In genomic region chr19:57946316-57946715, GRCh38 we compare ENCODE assay signal across 10 cellular contexts. TPM values are rescaled to one million over a fixed set of nuclear protein-coding genes. Genes with fewer than 3 reads are reported as not detected.
DNase-seq lines count a peak whose midpoint lies in the region; ATAC-seq and TF ChIP-seq lines count a peak whose summit lies in the region.
"Had no signal": no experiment of that assay in that cellular context is flagged by ENCODE, and none has a peak within 500 bp of the region (broad histone marks: within the 10 kb centered on the region; RNA-seq: fewer than 3 reads in every experiment).

No MANE protein-coding gene starts in this region.

- TF ChIP-seq CTCF in breast epithelium (IDR thresholded peaks at IDR 0.05) (no peak), MCF 10A (IDR thresholded peaks at IDR 0.05; ENCODE audit: unreplicated experiment) (no peak), thoracic aorta (IDR thresholded peaks at IDR 0.05) (no peak), thyroid gland (IDR thresholded peaks at IDR 0.05) (no peak)

- 60 to 69% methylated on average over 2 of the region's 2 CpGs for WGBS in thyroid gland, 2 donors

- H3K27me3 ChIP-seq in breast epithelium, result no peaks in the 10 kb centered on the region
- no peaks in the 10 kb centered on the region for H3K27me3 ChIP-seq in thoracic aorta (replicated peaks; ENCODE audit: insufficient read depth)
- H3K27me3 ChIP-seq in thyroid gland, result no peaks in the 10 kb centered on the region

- H3K36me3 Mint-ChIP-seq in MCF 10A (ENCODE audit: insufficient read depth, unreplicated experiment), result no peaks in the 10 kb centered on the region
- peaks cover 54% of the 10 kb centered on the region for H3K36me3 Mint-ChIP-seq in activated T-helper 2 cell treated with anti-CD3 and anti-CD28 coated beads, Interferon-gamma antibody, Interleukin-2, Interleukin-4, amounts not matched to agents 10 μg/mL and 5 μg/mL and 100 μg/mL, durations not matched to agents 14 hours and 24 hours and 36 hours (ENCODE audit: low read depth)
- peaks cover 40 to 50% (median 45%) of the 10 kb centered on the region in 3 donors for H3K36me3 Mint-ChIP-seq in immature natural killer cell

- H3K36me3 ChIP-seq in breast epithelium (peaks cover 24% of the 10 kb centered on the region), thoracic aorta (peaks cover 33% of the 10 kb centered on the region), thyroid gland (peaks cover 16 to 22% of the 10 kb centered on the region in 2 donors)

- H3K4me1 ChIP-seq in breast epithelium (no peaks in the 10 kb centered on the region), thoracic aorta (ENCODE audit: control insufficient read depth in 1 of 2, low read depth in 2 of 2) (peaks cover 3 to 9% of the 10 kb centered on the region in 2 donors), thyroid gland (peaks cover 11% of the 10 kb centered on the region in 2 donors)

- no peaks in the 10 kb centered on the region for H3K4me1 Mint-ChIP-seq in MCF 10A (ENCODE audit: insufficient read depth, unreplicated experiment)
- peaks cover 11% of the 10 kb centered on the region for H3K4me1 Mint-ChIP-seq in activated T-helper 2 cell treated with anti-CD3 and anti-CD28 coated beads, Interferon-gamma antibody, Interleukin-2, Interleukin-4, amounts not matched to agents 10 μg/mL and 5 μg/mL and 100 μg/mL, durations not matched to agents 14 hours and 24 hours and 36 hours (ENCODE audit: low read depth)
- peaks cover 25 to 34% of the 10 kb centered on the region in 2 donors for H3K4me1 Mint-ChIP-seq in immature natural killer cell

- no peaks in the 10 kb centered on the region for H3K27me3 Mint-ChIP-seq in MCF 10A (ENCODE audit: insufficient read depth, unreplicated experiment)
- H3K27me3 Mint-ChIP-seq in activated T-helper 2 cell treated with anti-CD3 and anti-CD28 coated beads, Interferon-gamma antibody, Interleukin-2, Interleukin-4, amounts not matched to agents 10 μg/mL and 5 μg/mL and 100 μg/mL, durations not matched to agents 14 hours and 24 hours and 36 hours (ENCODE audit: low read depth), result no peaks in the 10 kb centered on the region
- H3K27me3 Mint-ChIP-seq in immature natural killer cell (ENCODE audit: low read depth in 3 of 3), result peaks cover 5 to 6% (median 5%) of the 10 kb centered on the region in 3 donors

- POLR2A ChIA-PET in MCF 10A (lab: Yijun Ruan, JAX), result interaction anchor here (0.8 kb wide), 2 partner anchors 30 to 173 kb away, joined by 3 read pairs; partner anchors contain the start of gene ZNF417

- DNase-seq in breast epithelium (ENCODE audit: low spot score in 2 of 2) (no peak), MCF 10A (ENCODE audit: unreplicated experiment) (no peak), immature natural killer cell (no peak), thoracic aorta (ENCODE audit: low spot score) (no peak), thyroid gland (no peak)
- no peak for DNase-seq in activated T-helper 2 cell treated with anti-CD3 and anti-CD28 coated beads, Interferon-gamma antibody, Interleukin-2, Interleukin-4, amounts not matched to agents 10 μg/mL and 5 μg/mL and 100 μg/mL, durations not matched to agents 14 hours and 24 hours and 36 hours (ENCODE audit: low spot score)

- CTCF ChIA-PET in MCF 10A (lab: Yijun Ruan, JAX), result interaction anchor here (0.6 kb wide), 1 partner anchor 441 kb away, joined by 3 read pairs; no protein-coding TSS in a partner anchor

- TF ChIP-seq POLR2A in breast epithelium (IDR thresholded peaks at IDR 0.05) (no peak), thyroid gland (IDR thresholded peaks at IDR 0.05) (no peak)

- intact Hi-C loops in breast epithelium (cut with DNase I; ENCODE audit: low total_unique reads), result no loop called here
- intact Hi-C loops in MCF 10A (cut with micrococcal nuclease), result no loop called here
- intact Hi-C loops in activated T-helper 2 cell treated with anti-CD3 and anti-CD28 coated beads, Interferon-gamma antibody, Interleukin-2, Interleukin-4, amounts not matched to agents 10 μg/mL and 5 μg/mL and 100 μg/mL, durations not matched to agents 14 hours and 24 hours and 36 hours (cut with micrococcal nuclease), result no loop called here
- intact Hi-C loops in thyroid gland (cut with DNase I), result no loop called here

- H3K9me3 Mint-ChIP-seq in MCF 10A (ENCODE audit: unreplicated experiment) (peaks cover 42% of the 10 kb centered on the region), immature natural killer cell (peaks cover 31 to 60% (median 45%) of the 10 kb centered on the region in 6 donors)
- peaks cover 63% of the 10 kb centered on the region for H3K9me3 Mint-ChIP-seq in activated T-helper 2 cell treated with anti-CD3 and anti-CD28 coated beads, Interferon-gamma antibody, Interleukin-2, Interleukin-4, amounts not matched to agents 10 μg/mL and 5 μg/mL and 100 μg/mL, durations not matched to agents 14 hours and 24 hours and 36 hours

- H3K27ac Mint-ChIP-seq in MCF 10A (ENCODE audit: low read depth, unreplicated experiment) (no peak overlapping the region), immature natural killer cell (peak overlapping the region; percentile 2 to 94 (median 78))
- no peak overlapping the region for H3K27ac Mint-ChIP-seq in activated T-helper 2 cell treated with anti-CD3 and anti-CD28 coated beads, Interferon-gamma antibody, Interleukin-2, Interleukin-4, amounts not matched to agents 10 μg/mL and 5 μg/mL and 100 μg/mL, durations not matched to agents 14 hours and 24 hours and 36 hours

- H3K9me3 ChIP-seq in breast epithelium (peaks cover 51 to 59% of the 10 kb centered on the region in 2 donors), thoracic aorta (peaks cover 37% of the 10 kb centered on the region), thyroid gland (no peaks in the 10 kb centered on the region)

- H3K4me3 Mint-ChIP-seq in MCF 10A (ENCODE audit: unreplicated experiment) (no peak overlapping the region), immature natural killer cell (peak overlapping the region; percentile 93 to 97 (median 96))
- peak overlapping the region; percentile 90 for H3K4me3 Mint-ChIP-seq in activated T-helper 2 cell treated with anti-CD3 and anti-CD28 coated beads, Interferon-gamma antibody, Interleukin-2, Interleukin-4, amounts not matched to agents 10 μg/mL and 5 μg/mL and 100 μg/mL, durations not matched to agents 14 hours and 24 hours and 36 hours (ENCODE audit: low read depth)

- ATAC-seq in thoracic aorta (ENCODE audit: insufficient number of reproducible peaks, low FRiP score, low read depth) (no peak), GM21786 (IDR thresholded peaks at IDR 0.05; ENCODE audit: unreplicated experiment) (no peak), GM21528 (IDR thresholded peaks at IDR 0.05; ENCODE audit: low FRiP score, unreplicated experiment) (no peak)
- ATAC-seq: left lobe of liver had no signal

- H3K27ac ChIP-seq in breast epithelium (no peak overlapping the region), thoracic aorta (no peak overlapping the region), thyroid gland (no peak overlapping the region)

- peak overlapping the region; percentile 86 to 95 (median 86) for H3K4me3 ChIP-seq in breast epithelium
- peak overlapping the region; percentile 83 for H3K4me3 ChIP-seq in thoracic aorta
- H3K4me3 ChIP-seq in thyroid gland (replicated peaks in 1 of 3), result peak overlapping the region in 1 of 3 donors; percentile 77

- no TSS peak for BruUV-seq in MCF 10A (replicated peaks; lab: Mats Ljungman, UMichigan)

RNA-seq across cellular contexts. Expression of gene ZNF256, which starts 1.2 kb away (rescaled TPM):
- 1 to 10 TPM; 4.6 to 7.5 (median 7.3) TPM for total RNA-seq in breast epithelium
- 0.54 and 0.69 TPM in 2 replicates for total RNA-seq in MCF 10A (2022)
- 2.7 and 3.0 TPM in 2 replicates for total RNA-seq in activated T-helper 2 cell treated with anti-CD3 and anti-CD28 coated beads, Interferon-gamma antibody, Interleukin-2, Interleukin-4, amounts not matched to agents 10 μg/mL and 5 μg/mL and 100 μg/mL, durations not matched to agents 14 hours and 24 hours and 36 hours
- polyA plus RNA-seq in immature natural killer cell, result 1 to 10 TPM; 5.9 to 7.5 (median 6.1) TPM
- 1 to 10 TPM; 1.4 to 7.6 TPM for total RNA-seq in thoracic aorta
- total RNA-seq in thyroid gland, result 10 to 100 TPM in 1 of 4 donors, 1 to 10 TPM in 3; 5.7 to 11.1 (median 6.3) TPM

RNA-seq across cellular contexts. Expression of gene ZNF418, which starts 11.1 kb away (rescaled TPM):
- total RNA-seq in breast epithelium (1 to 10 TPM; 3.2 to 8.9 (median 5.9) TPM), MCF 10A (2022) (not detected in 2 replicates), thoracic aorta (1 to 10 TPM; 3.2 to 6.1 TPM), thyroid gland (10 to 100 TPM in 3 of 4 donors, 1 to 10 TPM in 1; 9.3 to 17.2 (median 11.7) TPM)
- 1.1 and 2.1 TPM in 2 replicates for total RNA-seq in activated T-helper 2 cell treated with anti-CD3 and anti-CD28 coated beads, Interferon-gamma antibody, Interleukin-2, Interleukin-4, amounts not matched to agents 10 μg/mL and 5 μg/mL and 100 μg/mL, durations not matched to agents 14 hours and 24 hours and 36 hours
- 1 to 10 TPM in 2 of 3 donors, not detected in 1; 2.5 to 3.5 TPM for polyA plus RNA-seq in immature natural killer cell

RNA-seq across cellular contexts. Expression of gene C19orf18, which starts 28.0 kb away (rescaled TPM):
- total RNA-seq in breast epithelium, result 1 to 10 TPM in 1 of 3 donors, under 1 TPM in 2; 0.44 to 3.3 (median 0.80) TPM
- total RNA-seq in MCF 10A (2022), result not detected in 2 replicates
- total RNA-seq in activated T-helper 2 cell treated with anti-CD3 and anti-CD28 coated beads, Interferon-gamma antibody, Interleukin-2, Interleukin-4, amounts not matched to agents 10 μg/mL and 5 μg/mL and 100 μg/mL, durations not matched to agents 14 hours and 24 hours and 36 hours, result 0.21 TPM in 1 of 2 replicates, not detected in the other
- polyA plus RNA-seq in immature natural killer cell, result not detected
- total RNA-seq in thoracic aorta, result not detected
- total RNA-seq in thyroid gland, result not detected
- total RNA-seq: activated CD8-positive, alpha-beta memory T cell treated with anti-CD3 and anti-CD28 coated beads for 36 hours had no signal

RNA-seq across cellular contexts. Expression of gene ZNF417, which starts 29.9 kb away (rescaled TPM):
- total RNA-seq in breast epithelium (10 to 100 TPM; 10.1 to 28.7 (median 14.4) TPM), MCF 10A (2022) (8.8 and 11.4 TPM in 2 replicates), thoracic aorta (10 to 100 TPM; 12.6 to 17.6 TPM), thyroid gland (10 to 100 TPM; 17.7 to 33.0 (median 25.1) TPM)
- 10.6 and 11.4 TPM in 2 replicates for total RNA-seq in activated T-helper 2 cell treated with anti-CD3 and anti-CD28 coated beads, Interferon-gamma antibody, Interleukin-2, Interleukin-4, amounts not matched to agents 10 μg/mL and 5 μg/mL and 100 μg/mL, durations not matched to agents 14 hours and 24 hours and 36 hours
- 1 to 10 TPM in 2 of 3 donors, not detected in 1; 1.2 to 5.0 TPM for polyA plus RNA-seq in immature natural killer cell

RNA-seq across cellular contexts. Expression of gene ZNF606, which starts 56.3 kb away (rescaled TPM):
- total RNA-seq in breast epithelium (10 to 100 TPM; 12.0 to 46.5 (median 21.6) TPM), MCF 10A (2022) (0.71 and 0.98 TPM in 2 replicates), thoracic aorta (10 to 100 TPM; 13.7 to 24.5 TPM), thyroid gland (10 to 100 TPM; 30.2 to 60.4 (median 38.6) TPM)
- total RNA-seq in activated T-helper 2 cell treated with anti-CD3 and anti-CD28 coated beads, Interferon-gamma antibody, Interleukin-2, Interleukin-4, amounts not matched to agents 10 μg/mL and 5 μg/mL and 100 μg/mL, durations not matched to agents 14 hours and 24 hours and 36 hours, result 6.3 and 6.4 TPM in 2 replicates
- 1 to 10 TPM; 4.4 to 9.4 (median 5.1) TPM for polyA plus RNA-seq in immature natural killer cell

Comparison
In these comparisons a context has a peak if more than half of its experiments do, and no peak if none do; other contexts are left out.
1. H3K27ac Mint-ChIP-seq: peak in immature natural killer cell (6 of 6); none in MCF 10A (single experiment) and activated T-helper 2 cell treated with anti-CD3 and anti-CD28 coated beads, Interferon-gamma antibody, Interleukin-2, Interleukin-4, amounts not matched to agents 10 μg/mL and 5 μg/mL and 100 μg/mL, durations not matched to agents 14 hours and 24 hours and 36 hours (single experiment).